Comparison of ENCODE assay signal across 1 cellular context in the genomic region with DNA sequence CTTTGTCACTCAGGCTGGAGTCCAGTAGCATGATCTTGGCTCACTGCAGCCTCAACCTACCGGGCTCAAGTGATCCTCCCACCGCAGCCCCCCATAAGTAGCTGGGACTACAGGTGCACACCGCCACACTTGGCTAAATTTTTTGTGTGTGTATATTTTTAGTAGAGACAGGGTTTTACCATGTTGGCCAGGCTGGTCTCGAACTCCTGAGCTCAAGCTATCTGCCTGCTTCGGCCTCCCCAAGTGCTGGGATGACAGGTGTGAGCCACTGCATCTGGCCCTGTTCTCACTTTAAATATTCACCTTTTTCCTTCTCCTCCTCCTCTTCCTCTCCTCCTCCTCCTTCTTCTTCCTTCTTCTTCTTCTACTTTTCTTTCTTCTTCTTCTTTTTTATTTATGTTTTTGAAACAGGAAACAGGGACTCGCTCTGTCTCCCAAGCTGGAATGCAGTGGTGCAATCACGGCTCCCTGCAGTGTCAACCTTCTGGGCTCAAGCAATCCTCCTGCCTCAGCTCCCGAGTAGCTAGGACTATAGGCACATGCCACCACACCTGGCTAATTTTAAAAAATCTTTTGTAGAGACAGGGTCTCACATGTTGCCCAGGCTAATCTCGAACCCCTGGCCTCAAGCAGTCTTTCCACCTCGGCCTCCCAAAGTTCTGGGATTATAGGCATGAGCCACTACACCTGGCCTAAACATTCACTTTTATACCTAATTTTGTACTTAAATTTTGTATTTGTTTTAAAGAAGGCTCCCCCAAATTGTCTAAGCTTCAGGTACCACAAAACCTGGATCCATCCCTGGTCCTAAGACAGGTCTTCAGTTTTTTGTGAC.
TF ChIP-seq lines count a peak whose summit lies in the region.

No MANE protein-coding gene starts in this region.

TF ChIP-seq in HepG2, 621 proteins besides CTCF, POLR2A, EP300 and RAD21 (continues in another document):
- TF ChIP-seq BORCS8-MEF2B (CRISPR knock-in tag; IDR thresholded peaks at IDR 0.05) (0 out of 2 replicates have a peak, but pooled peaks have one; percentile 36), TSC22D2 (CRISPR knock-in tag; IDR thresholded peaks at IDR 0.05; ENCODE audit: borderline replicate concordance) (peak; percentile 7; the same call in 1 of the 2 replicates), SMAD1 (CRISPR knock-in tag; IDR thresholded peaks at IDR 0.05; ENCODE audit: borderline replicate concordance, low read depth) (peak; percentile 49; the same call in 1 of the 2 replicates), EED (CRISPR knock-in tag; IDR thresholded peaks at IDR 0.05) (0 out of 2 replicates have a peak, but pooled peaks have one; percentile 17), NR2F6 (IDR thresholded peaks at IDR 0.05) (no peak), NR2F6 (CRISPR knock-in tag; IDR thresholded peaks at IDR 0.05) (peak; percentile 41; the same call in 1 of the 2 replicates), ZNF282 (IDR thresholded peaks at IDR 0.05; ENCODE audit: partially characterized antibody) (no peak), ZNF777 (CRISPR knock-in tag; IDR thresholded peaks at IDR 0.05) (0 out of 2 replicates have a peak, but pooled peaks have one; percentile 20), KAT7 (CRISPR knock-in tag; IDR thresholded peaks at IDR 0.05; ENCODE audit: borderline replicate concordance) (peak; percentile 20; the same call in 1 of the 2 replicates), ZNF563 (CRISPR knock-in tag; IDR thresholded peaks at IDR 0.05) (0 out of 2 replicates have a peak, but pooled peaks have one; percentile 19), ZNF24 (IDR thresholded peaks at IDR 0.05) (0 out of 2 replicates have a peak, but pooled peaks have one; percentile 23), CEBPG (CRISPR knock-in tag; IDR thresholded peaks at IDR 0.05) (peak; percentile 88), TEAD3 (CRISPR knock-in tag; optimal IDR thresholded peaks at IDR 0.05; ENCODE audit: borderline replicate concordance) (peak; percentile 92), HOXA3 (CRISPR knock-in tag; IDR thresholded peaks at IDR 0.05) (no peak), ZNF598 (CRISPR knock-in tag; IDR thresholded peaks at IDR 0.05; ENCODE audit: borderline replicate concordance) (0 out of 2 replicates have a peak, but pooled peaks have one; percentile 36), ZNF788 (CRISPR knock-in tag; IDR thresholded peaks at IDR 0.05; ENCODE audit: borderline replicate concordance) (0 out of 2 replicates have a peak, but pooled peaks have one; percentile 42), MTA1 (CRISPR knock-in tag; IDR thresholded peaks at IDR 0.05; ENCODE audit: borderline replicate concordance) (peak; percentile 44; the same call in 1 of the 2 replicates)
- TF ChIP-seq, protein P1, sequence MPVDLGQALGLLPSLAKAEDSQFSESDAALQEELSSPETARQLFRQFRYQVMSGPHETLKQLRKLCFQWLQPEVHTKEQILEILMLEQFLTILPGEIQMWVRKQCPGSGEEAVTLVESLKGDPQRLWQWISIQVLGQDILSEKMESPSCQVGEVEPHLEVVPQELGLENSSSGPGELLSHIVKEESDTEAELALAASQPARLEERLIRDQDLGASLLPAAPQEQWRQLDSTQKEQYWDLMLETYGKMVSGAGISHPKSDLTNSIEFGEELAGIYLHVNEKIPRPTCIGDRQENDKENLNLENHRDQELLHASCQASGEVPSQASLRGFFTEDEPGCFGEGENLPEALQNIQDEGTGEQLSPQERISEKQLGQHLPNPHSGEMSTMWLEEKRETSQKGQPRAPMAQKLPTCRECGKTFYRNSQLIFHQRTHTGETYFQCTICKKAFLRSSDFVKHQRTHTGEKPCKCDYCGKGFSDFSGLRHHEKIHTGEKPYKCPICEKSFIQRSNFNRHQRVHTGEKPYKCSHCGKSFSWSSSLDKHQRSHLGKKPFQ (CRISPR knock-in tag; IDR thresholded peaks at IDR 0.05; ENCODE audit: insufficient replicate concordance) = peak; percentile 16
- TF ChIP-seq, protein P2, sequence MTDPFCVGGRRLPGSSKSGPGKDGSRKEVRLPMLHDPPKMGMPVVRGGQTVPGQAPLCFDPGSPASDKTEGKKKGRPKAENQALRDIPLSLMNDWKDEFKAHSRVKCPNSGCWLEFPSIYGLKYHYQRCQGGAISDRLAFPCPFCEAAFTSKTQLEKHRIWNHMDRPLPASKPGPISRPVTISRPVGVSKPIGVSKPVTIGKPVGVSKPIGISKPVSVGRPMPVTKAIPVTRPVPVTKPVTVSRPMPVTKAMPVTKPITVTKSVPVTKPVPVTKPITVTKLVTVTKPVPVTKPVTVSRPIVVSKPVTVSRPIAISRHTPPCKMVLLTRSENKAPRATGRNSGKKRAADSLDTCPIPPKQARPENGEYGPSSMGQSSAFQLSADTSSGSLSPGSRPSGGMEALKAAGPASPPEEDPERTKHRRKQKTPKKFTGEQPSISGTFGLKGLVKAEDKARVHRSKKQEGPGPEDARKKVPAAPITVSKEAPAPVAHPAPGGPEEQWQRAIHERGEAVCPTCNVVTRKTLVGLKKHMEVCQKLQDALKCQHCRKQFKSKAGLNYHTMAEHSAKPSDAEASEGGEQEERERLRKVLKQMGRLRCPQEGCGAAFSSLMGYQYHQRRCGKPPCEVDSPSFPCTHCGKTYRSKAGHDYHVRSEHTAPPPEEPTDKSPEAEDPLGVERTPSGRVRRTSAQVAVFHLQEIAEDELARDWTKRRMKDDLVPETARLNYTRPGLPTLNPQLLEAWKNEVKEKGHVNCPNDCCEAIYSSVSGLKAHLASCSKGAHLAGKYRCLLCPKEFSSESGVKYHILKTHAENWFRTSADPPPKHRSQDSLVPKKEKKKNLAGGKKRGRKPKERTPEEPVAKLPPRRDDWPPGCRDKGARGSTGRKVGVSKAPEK (CRISPR knock-in tag; IDR thresholded peaks at IDR 0.05; ENCODE audit: borderline replicate concordance) = 0 out of 2 replicates have a peak, but pooled peaks have one; percentile 16
- TF ChIP-seq, protein P3, sequence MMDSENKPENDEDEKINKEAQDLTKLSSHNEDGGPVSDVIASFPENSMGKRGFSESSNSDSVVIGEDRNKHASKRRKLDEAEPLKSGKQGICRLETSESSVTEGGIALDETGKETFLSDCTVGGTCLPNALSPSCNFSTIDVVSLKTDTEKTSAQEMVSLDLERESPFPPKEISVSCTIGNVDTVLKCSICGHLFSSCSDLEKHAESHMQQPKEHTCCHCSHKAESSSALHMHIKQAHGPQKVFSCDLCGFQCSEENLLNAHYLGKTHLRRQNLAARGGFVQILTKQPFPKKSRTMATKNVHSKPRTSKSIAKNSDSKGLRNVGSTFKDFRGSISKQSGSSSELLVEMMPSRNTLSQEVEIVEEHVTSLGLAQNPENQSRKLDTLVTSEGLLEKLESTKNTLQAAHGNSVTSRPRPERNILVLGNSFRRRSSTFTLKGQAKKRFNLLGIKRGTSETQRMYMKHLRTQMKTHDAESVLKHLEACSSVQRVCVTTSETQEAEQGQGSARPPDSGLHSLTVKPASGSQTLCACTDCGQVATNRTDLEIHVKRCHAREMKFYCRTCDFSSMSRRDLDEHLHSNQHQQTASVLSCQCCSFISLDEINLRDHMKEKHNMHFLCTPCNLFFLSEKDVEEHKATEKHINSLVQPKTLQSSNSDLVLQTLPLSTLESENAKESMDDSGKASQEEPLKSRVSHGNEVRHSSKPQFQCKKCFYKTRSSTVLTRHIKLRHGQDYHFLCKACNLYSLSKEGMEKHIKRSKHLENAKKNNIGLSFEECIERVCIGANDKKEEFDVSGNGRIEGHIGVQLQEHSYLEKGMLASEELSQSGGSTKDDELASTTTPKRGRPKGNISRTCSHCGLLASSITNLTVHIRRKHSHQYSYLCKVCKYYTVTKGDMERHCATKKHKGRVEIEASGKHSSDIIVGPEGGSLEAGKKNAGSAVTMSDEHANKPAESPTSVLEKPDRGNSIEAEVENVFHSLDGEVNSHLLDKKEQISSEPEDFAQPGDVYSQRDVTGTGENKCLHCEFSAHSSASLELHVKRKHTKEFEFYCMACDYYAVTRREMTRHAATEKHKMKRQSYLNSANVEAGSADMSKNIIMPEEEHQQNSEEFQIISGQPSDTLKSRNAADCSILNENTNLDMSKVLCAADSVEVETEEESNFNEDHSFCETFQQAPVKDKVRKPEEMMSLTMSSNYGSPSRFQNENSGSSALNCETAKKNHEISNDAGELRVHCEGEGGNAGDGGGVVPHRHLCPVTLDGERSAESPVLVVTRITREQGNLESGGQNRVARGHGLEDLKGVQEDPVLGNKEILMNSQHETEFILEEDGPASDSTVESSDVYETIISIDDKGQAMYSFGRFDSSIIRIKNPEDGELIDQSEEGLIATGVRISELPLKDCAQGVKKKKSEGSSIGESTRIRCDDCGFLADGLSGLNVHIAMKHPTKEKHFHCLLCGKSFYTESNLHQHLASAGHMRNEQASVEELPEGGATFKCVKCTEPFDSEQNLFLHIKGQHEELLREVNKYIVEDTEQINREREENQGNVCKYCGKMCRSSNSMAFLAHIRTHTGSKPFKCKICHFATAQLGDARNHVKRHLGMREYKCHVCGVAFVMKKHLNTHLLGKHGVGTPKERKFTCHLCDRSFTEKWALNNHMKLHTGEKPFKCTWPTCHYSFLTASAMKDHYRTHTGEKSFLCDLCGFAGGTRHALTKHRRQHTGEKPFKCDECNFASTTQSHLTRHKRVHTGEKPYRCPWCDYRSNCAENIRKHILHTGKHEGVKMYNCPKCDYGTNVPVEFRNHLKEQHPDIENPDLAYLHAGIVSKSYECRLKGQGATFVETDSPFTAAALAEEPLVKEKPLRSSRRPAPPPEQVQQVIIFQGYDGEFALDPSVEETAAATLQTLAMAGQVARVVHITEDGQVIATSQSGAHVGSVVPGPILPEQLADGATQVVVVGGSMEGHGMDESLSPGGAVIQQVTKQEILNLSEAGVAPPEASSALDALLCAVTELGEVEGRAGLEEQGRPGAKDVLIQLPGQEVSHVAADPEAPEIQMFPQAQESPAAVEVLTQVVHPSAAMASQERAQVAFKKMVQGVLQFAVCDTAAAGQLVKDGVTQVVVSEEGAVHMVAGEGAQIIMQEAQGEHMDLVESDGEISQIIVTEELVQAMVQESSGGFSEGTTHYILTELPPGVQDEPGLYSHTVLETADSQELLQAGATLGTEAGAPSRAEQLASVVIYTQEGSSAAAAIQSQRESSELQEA (CRISPR knock-in tag; IDR thresholded peaks at IDR 0.05; ENCODE audit: not compliant biosample characterization) = peak; percentile 39
- TF ChIP-seq, protein P4, sequence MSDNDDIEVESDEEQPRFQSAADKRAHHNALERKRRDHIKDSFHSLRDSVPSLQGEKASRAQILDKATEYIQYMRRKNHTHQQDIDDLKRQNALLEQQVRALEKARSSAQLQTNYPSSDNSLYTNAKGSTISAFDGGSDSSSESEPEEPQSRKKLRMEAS (IDR thresholded peaks at IDR 0.05) = peak; percentile 8; the same call in 1 of the 2 replicates
- TF ChIP-seq, protein P5, sequence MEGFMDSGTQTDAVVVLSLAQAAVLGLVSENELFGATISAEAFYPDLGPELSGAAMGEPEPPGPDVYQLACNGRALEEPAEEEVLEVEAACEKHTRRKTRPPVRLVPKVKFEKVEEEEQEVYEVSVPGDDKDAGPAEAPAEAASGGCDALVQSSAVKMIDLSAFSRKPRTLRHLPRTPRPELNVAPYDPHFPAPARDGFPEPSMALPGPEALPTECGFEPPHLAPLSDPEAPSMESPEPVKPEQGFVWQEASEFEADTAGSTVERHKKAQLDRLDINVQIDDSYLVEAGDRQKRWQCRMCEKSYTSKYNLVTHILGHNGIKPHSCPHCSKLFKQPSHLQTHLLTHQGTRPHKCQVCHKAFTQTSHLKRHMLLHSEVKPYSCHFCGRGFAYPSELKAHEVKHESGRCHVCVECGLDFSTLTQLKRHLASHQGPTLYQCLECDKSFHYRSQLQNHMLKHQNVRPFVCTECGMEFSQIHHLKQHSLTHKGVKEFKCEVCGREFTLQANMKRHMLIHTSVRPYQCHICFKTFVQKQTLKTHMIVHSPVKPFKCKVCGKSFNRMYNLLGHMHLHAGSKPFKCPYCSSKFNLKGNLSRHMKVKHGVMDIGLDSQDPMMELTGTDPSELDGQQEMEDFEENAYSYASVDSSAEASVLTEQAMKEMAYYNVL (CRISPR knock-in tag; IDR thresholded peaks at IDR 0.05; ENCODE audit: borderline replicate concordance) = peak; percentile 87; the same call in 1 of the 2 replicates
- TF ChIP-seq, protein P6, sequence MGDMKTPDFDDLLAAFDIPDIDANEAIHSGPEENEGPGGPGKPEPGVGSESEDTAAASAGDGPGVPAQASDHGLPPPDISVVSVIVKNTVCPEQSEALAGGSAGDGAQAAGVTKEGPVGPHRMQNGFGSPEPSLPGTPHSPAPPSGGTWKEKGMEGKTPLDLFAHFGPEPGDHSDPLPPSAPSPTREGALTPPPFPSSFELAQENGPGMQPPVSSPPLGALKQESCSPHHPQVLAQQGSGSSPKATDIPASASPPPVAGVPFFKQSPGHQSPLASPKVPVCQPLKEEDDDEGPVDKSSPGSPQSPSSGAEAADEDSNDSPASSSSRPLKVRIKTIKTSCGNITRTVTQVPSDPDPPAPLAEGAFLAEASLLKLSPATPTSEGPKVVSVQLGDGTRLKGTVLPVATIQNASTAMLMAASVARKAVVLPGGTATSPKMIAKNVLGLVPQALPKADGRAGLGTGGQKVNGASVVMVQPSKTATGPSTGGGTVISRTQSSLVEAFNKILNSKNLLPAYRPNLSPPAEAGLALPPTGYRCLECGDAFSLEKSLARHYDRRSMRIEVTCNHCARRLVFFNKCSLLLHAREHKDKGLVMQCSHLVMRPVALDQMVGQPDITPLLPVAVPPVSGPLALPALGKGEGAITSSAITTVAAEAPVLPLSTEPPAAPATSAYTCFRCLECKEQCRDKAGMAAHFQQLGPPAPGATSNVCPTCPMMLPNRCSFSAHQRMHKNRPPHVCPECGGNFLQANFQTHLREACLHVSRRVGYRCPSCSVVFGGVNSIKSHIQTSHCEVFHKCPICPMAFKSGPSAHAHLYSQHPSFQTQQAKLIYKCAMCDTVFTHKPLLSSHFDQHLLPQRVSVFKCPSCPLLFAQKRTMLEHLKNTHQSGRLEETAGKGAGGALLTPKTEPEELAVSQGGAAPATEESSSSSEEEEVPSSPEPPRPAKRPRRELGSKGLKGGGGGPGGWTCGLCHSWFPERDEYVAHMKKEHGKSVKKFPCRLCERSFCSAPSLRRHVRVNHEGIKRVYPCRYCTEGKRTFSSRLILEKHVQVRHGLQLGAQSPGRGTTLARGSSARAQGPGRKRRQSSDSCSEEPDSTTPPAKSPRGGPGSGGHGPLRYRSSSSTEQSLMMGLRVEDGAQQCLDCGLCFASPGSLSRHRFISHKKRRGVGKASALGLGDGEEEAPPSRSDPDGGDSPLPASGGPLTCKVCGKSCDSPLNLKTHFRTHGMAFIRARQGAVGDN (CRISPR knock-in tag; IDR thresholded peaks at IDR 0.05) = peak; percentile 50
- TF ChIP-seq, protein P7, sequence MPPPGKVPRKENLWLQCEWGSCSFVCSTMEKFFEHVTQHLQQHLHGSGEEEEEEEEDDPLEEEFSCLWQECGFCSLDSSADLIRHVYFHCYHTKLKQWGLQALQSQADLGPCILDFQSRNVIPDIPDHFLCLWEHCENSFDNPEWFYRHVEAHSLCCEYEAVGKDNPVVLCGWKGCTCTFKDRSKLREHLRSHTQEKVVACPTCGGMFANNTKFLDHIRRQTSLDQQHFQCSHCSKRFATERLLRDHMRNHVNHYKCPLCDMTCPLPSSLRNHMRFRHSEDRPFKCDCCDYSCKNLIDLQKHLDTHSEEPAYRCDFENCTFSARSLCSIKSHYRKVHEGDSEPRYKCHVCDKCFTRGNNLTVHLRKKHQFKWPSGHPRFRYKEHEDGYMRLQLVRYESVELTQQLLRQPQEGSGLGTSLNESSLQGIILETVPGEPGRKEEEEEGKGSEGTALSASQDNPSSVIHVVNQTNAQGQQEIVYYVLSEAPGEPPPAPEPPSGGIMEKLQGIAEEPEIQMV (CRISPR knock-in tag; IDR thresholded peaks at IDR 0.05; ENCODE audit: low read depth) = no peak
